2 cellular contexts compared by ENCODE assay signal in genomic region chr1:43423672-43424550, GRCh38.
TF ChIP-seq lines count a peak whose summit lies in the region.

No MANE protein-coding gene starts in this region.

TF ChIP-seq in IMR-90, 13 proteins besides CTCF, POLR2A, EP300 and RAD21:
- no peak for TF ChIP-seq BHLHE40 (IDR thresholded peaks at IDR 0.05; ENCODE audit: low read depth, low read length)
- TF ChIP-seq NFE2L2 (IDR thresholded peaks at IDR 0.05; ENCODE audit: low read depth, low read length) = no peak
- TF ChIP-seq MAZ (IDR thresholded peaks at IDR 0.05; ENCODE audit: borderline replicate concordance, low read depth, low read length) = no peak
- no peak for TF ChIP-seq USF2 (IDR thresholded peaks at IDR 0.05; ENCODE audit: low read depth, low read length)
- TF ChIP-seq CEBPB (IDR thresholded peaks at IDR 0.05; ENCODE audit: low read depth, low read length) = no peak
- TF ChIP-seq ELK1 (IDR thresholded peaks at IDR 0.05; ENCODE audit: borderline replicate concordance, low read depth, low read length) = no peak
- TF ChIP-seq CHD1 (IDR thresholded peaks at IDR 0.05; ENCODE audit: low read depth, low read length) = no peak

TF ChIP-seq in H1, 55 proteins besides CTCF, POLR2A, EP300 and RAD21:
- TF ChIP-seq CHD1 (IDR thresholded peaks at IDR 0.05; ENCODE audit: low read depth, low read length) = no peak
- no peak for TF ChIP-seq KDM1A (IDR thresholded peaks at IDR 0.05; ENCODE audit: borderline replicate concordance, low read length)
- no peak for TF ChIP-seq CEBPB (IDR thresholded peaks at IDR 0.05; ENCODE audit: low read depth, low read length)
- no peak for TF ChIP-seq TAF7 (optimal IDR thresholded peaks at IDR 0.05; ENCODE audit: borderline replicate concordance, low read depth, low read length)
- no peak for TF ChIP-seq MAX (IDR thresholded peaks at IDR 0.05)
- TF ChIP-seq CTBP2 (IDR thresholded peaks at IDR 0.05; ENCODE audit: borderline replicate concordance, insufficient read depth, insufficient read length, low read length) = no peak
- TF ChIP-seq RBBP5 (IDR thresholded peaks at IDR 0.05; ENCODE audit: borderline replicate concordance, low read depth, low read length) = no peak
- TF ChIP-seq SIRT6 (IDR thresholded peaks at IDR 0.05; ENCODE audit: low read length) = no peak
- no peak for TF ChIP-seq SAP30 (IDR thresholded peaks at IDR 0.05; ENCODE audit: insufficient read depth, insufficient replicate concordance, low read length)
- no peak for TF ChIP-seq EZH2 (IDR thresholded peaks at IDR 0.05; ENCODE audit: low read depth, low read length, severe bottlenecking)
- no peak for TF ChIP-seq EGR1 (IDR thresholded peaks at IDR 0.05; ENCODE audit: borderline replicate concordance, low read depth, low read length)
- TF ChIP-seq ZNF274 (IDR thresholded peaks at IDR 0.05; ENCODE audit: borderline replicate concordance, extremely low read depth, low read length) = no peak
- no peak for TF ChIP-seq ATF3 (IDR thresholded peaks at IDR 0.05; ENCODE audit: insufficient read depth, low read depth, low read length)
- no peak for TF ChIP-seq SRF (IDR thresholded peaks at IDR 0.05; ENCODE audit: low read depth, low read length)
- TF ChIP-seq PHF8 (conservative IDR thresholded peaks at IDR 0.05; ENCODE audit: low read depth, low read length) = no peak
- TF ChIP-seq GABPA (IDR thresholded peaks at IDR 0.05; ENCODE audit: borderline replicate concordance, insufficient read depth, low read length) = no peak
